ENCODE assay signal across 23 cellular contexts in the genomic region with DNA sequence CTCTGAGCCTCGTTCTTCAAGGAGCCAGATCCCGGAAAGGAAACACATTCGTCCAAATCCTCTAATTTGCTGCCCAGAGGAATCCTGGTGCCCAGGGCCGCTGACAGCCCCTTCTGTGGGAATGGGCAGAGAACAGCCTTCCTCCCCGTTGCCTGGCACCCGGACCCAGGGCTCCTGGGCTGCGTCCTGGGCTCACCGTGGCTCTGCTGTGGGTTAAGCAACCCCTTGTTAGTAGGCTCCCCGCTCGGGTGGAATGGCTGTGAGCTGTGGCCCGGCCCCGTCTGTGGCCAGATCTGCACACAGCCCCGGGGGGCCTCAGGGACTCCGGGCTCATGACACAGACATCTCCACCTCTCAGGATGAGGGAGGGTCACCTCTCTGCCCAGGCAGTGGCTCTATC.
"Had no signal": no experiment of that assay in that cellular context is flagged by ENCODE, and none has a peak within 500 bp of the region (broad histone marks: within the 10 kb centered on the region; RNA-seq: fewer than 3 reads in every experiment).

No MANE protein-coding gene starts in this region.

- DNase-seq: activated CD4-positive, alpha-beta memory T cell treated with anti-CD3 and anti-CD28 coated beads, Interleukin-2, amount 10 ng/mL, durations not matched to agents 7 days and 5 days; activated CD4-positive, alpha-beta T cell treated with anti-CD3 and anti-CD28 coated beads, Interleukin-2, amount 10 ng/mL, durations not matched to agents 24 days and 14 days; activated effector memory CD4-positive, alpha-beta T cell treated with Interleukin-2 at 50 U/mL for 16 hours; activated naive CD4-positive, alpha-beta T cell treated with anti-CD3 and anti-CD28 coated beads for 36 hours; activated naive CD8-positive, alpha-beta T cell treated with anti-CD3 and anti-CD28 coated beads, Interleukin-2, amount 10 ng/mL, durations not matched to agents 7 days and 5 days; activated T-cell treated with anti-CD3 and anti-CD28 coated beads, Interleukin-2, amount 50 U/mL, for 72 hours; aorta; brain microvascular endothelial cell; colonic mucosa; kidney; naive thymus-derived CD8-positive, alpha-beta T cell; stimulated activated CD4-positive, alpha-beta T cell treated with anti-CD3 and anti-CD28 coated beads, Interleukin-1b, Interleukin-23, amount 100 ng/mL, for 48 hours; T-helper 2 cell; transverse colon had no signal

- H3K4me3 ChIP-seq: colonic mucosa, gastroesophageal sphincter, lung, neural progenitor cell, prostate gland, right atrium auricular region, transverse colon had no signal

- H3K36me3 Mint-ChIP-seq: activated naive CD8-positive, alpha-beta T cell treated with anti-CD3 and anti-CD28 coated beads, Interleukin-2, amount 10 ng/mL, durations not matched to agents 7 days and 5 days; naive thymus-derived CD8-positive, alpha-beta T cell; neural progenitor cell had no signal

- H3K4me3 Mint-ChIP-seq: activated CD4-positive, alpha-beta memory T cell treated with anti-CD3 and anti-CD28 coated beads, Interleukin-2, amount 10 ng/mL, durations not matched to agents 7 days and 5 days; activated CD4-positive, alpha-beta T cell treated with anti-CD3 and anti-CD28 coated beads, Interleukin-2, amount 10 ng/mL, durations not matched to agents 24 days and 14 days; activated naive CD4-positive, alpha-beta T cell treated with anti-CD3 and anti-CD28 coated beads for 36 hours; activated naive CD8-positive, alpha-beta T cell treated with anti-CD3 and anti-CD28 coated beads, Interleukin-2, amount 10 ng/mL, durations not matched to agents 7 days and 5 days; activated T-cell treated with anti-CD3 and anti-CD28 coated beads, Interleukin-2, amount 50 U/mL, for 72 hours; central memory CD8-positive, alpha-beta T cell; naive thymus-derived CD8-positive, alpha-beta T cell; neural progenitor cell; stimulated activated naive CD8-positive, alpha-beta T cell treated with anti-CD3 and anti-CD28 coated beads, Interleukin-15, Interleukin-2, amounts not matched to agents 100 ng/mL and 50 ng/mL, for 24 hours had no signal

- H3K27me3 Mint-ChIP-seq: activated CD4-positive, alpha-beta memory T cell treated with anti-CD3 and anti-CD28 coated beads, Interleukin-2, amount 10 ng/mL, durations not matched to agents 7 days and 5 days; activated CD4-positive, alpha-beta T cell treated with anti-CD3 and anti-CD28 coated beads, Interleukin-2, amount 10 ng/mL, durations not matched to agents 24 days and 14 days; activated naive CD8-positive, alpha-beta T cell treated with anti-CD3 and anti-CD28 coated beads, Interleukin-2, amount 10 ng/mL, durations not matched to agents 7 days and 5 days had no signal

- H3K27ac Mint-ChIP-seq: activated CD4-positive, alpha-beta memory T cell treated with anti-CD3 and anti-CD28 coated beads, Interleukin-2, amount 10 ng/mL, durations not matched to agents 7 days and 5 days; activated CD4-positive, alpha-beta T cell treated with anti-CD3 and anti-CD28 coated beads, Interleukin-2, amount 10 ng/mL, durations not matched to agents 24 days and 14 days; activated naive CD4-positive, alpha-beta T cell treated with anti-CD3 and anti-CD28 coated beads for 36 hours; activated naive CD8-positive, alpha-beta T cell treated with anti-CD3 and anti-CD28 coated beads, Interleukin-2, amount 10 ng/mL, durations not matched to agents 7 days and 5 days; activated T-cell treated with anti-CD3 and anti-CD28 coated beads, Interleukin-2, amount 50 U/mL, for 72 hours; naive thymus-derived CD8-positive, alpha-beta T cell; neural progenitor cell; stimulated activated naive CD8-positive, alpha-beta T cell treated with anti-CD3 and anti-CD28 coated beads, Interleukin-15, Interleukin-2, amounts not matched to agents 100 ng/mL and 50 ng/mL, for 24 hours had no signal

- H3K27me3 ChIP-seq: brain microvascular endothelial cell, colonic mucosa, neural progenitor cell, right atrium auricular region, transverse colon had no signal

- H3K4me1 ChIP-seq: colonic mucosa, transverse colon had no signal

- H3K27ac ChIP-seq: brain microvascular endothelial cell, colonic mucosa, epithelial cell of prostate, gastroesophageal sphincter, neural progenitor cell, prostate gland, right atrium auricular region, transverse colon, VCaP had no signal

- H3K9me3 Mint-ChIP-seq: activated CD4-positive, alpha-beta memory T cell treated with anti-CD3 and anti-CD28 coated beads, Interleukin-2, amount 10 ng/mL, durations not matched to agents 7 days and 5 days; activated CD4-positive, alpha-beta T cell treated with anti-CD3 and anti-CD28 coated beads, Interleukin-2, amount 10 ng/mL, durations not matched to agents 24 days and 14 days; activated naive CD4-positive, alpha-beta T cell treated with anti-CD3 and anti-CD28 coated beads for 36 hours; activated naive CD8-positive, alpha-beta T cell treated with anti-CD3 and anti-CD28 coated beads, Interleukin-2, amount 10 ng/mL, durations not matched to agents 7 days and 5 days; activated T-cell treated with anti-CD3 and anti-CD28 coated beads, Interleukin-2, amount 50 U/mL, for 72 hours; central memory CD8-positive, alpha-beta T cell; naive thymus-derived CD8-positive, alpha-beta T cell; neural progenitor cell; stimulated activated naive CD8-positive, alpha-beta T cell treated with anti-CD3 and anti-CD28 coated beads, Interleukin-15, Interleukin-2, amounts not matched to agents 100 ng/mL and 50 ng/mL, for 24 hours had no signal

- H3K36me3 ChIP-seq: brain microvascular endothelial cell, colonic mucosa, gastroesophageal sphincter, neural progenitor cell, prostate gland, right atrium auricular region, transverse colon had no signal

- H3K4me1 Mint-ChIP-seq: activated CD4-positive, alpha-beta memory T cell treated with anti-CD3 and anti-CD28 coated beads, Interleukin-2, amount 10 ng/mL, durations not matched to agents 7 days and 5 days; activated CD4-positive, alpha-beta T cell treated with anti-CD3 and anti-CD28 coated beads, Interleukin-2, amount 10 ng/mL, durations not matched to agents 24 days and 14 days; activated naive CD8-positive, alpha-beta T cell treated with anti-CD3 and anti-CD28 coated beads, Interleukin-2, amount 10 ng/mL, durations not matched to agents 7 days and 5 days; central memory CD8-positive, alpha-beta T cell; naive thymus-derived CD8-positive, alpha-beta T cell had no signal

- H3K9me3 ChIP-seq: colonic mucosa, gastroesophageal sphincter, prostate gland, right atrium auricular region, transverse colon had no signal
